1 cellular context compared by ENCODE assay signal in genomic region chr2:27370816-27371620, GRCh38.
TF ChIP-seq lines count a peak whose summit lies in the region.

No MANE protein-coding gene starts in this region.

TF ChIP-seq in K562, 482 proteins besides CTCF, POLR2A, EP300 and RAD21 (continued from another document and continues in another):
- TF ChIP-seq, protein P1, sequence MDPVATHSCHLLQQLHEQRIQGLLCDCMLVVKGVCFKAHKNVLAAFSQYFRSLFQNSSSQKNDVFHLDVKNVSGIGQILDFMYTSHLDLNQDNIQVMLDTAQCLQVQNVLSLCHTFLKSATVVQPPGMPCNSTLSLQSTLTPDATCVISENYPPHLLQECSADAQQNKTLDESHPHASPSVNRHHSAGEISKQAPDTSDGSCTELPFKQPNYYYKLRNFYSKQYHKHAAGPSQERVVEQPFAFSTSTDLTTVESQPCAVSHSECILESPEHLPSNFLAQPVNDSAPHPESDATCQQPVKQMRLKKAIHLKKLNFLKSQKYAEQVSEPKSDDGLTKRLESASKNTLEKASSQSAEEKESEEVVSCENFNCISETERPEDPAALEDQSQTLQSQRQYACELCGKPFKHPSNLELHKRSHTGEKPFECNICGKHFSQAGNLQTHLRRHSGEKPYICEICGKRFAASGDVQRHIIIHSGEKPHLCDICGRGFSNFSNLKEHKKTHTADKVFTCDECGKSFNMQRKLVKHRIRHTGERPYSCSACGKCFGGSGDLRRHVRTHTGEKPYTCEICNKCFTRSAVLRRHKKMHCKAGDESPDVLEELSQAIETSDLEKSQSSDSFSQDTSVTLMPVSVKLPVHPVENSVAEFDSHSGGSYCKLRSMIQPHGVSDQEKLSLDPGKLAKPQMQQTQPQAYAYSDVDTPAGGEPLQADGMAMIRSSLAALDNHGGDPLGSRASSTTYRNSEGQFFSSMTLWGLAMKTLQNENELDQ (CRISPR knock-in tag; IDR thresholded peaks at IDR 0.05; ENCODE audit: borderline replicate concordance), result 0 out of 2 replicates have a peak, but pooled peaks have one; percentile 10
- TF ChIP-seq CBFA2T3 (IDR thresholded peaks at IDR 0.05) (no peak), RBFOX2 (IDR thresholded peaks at IDR 0.05; ENCODE audit: low read depth, low read length) (peak; percentile 89), HNRNPH1 (optimal IDR thresholded peaks at IDR 0.05; ENCODE audit: low read depth, low read length) (no peak), CHD1 (IDR thresholded peaks at IDR 0.05; ENCODE audit: low read length) (peak; percentile 94), ZNF395 (CRISPR knock-in tag; IDR thresholded peaks at IDR 0.05) (no peak; the same call in none of the 2 replicates), EZH2 (IDR thresholded peaks at IDR 0.05; ENCODE audit: borderline replicate concordance, low read depth, low read length) (no peak), ZNF282 (CRISPR knock-in tag; IDR thresholded peaks at IDR 0.05) (no peak; the same call in 1 of the 2 replicates), ATF7 (IDR thresholded peaks at IDR 0.05) (0 out of 2 replicates have a peak, but pooled peaks have one; percentile 37), NR4A1 (CRISPR knock-in tag; IDR thresholded peaks at IDR 0.05) (no peak), NR4A1 (tag; IDR thresholded peaks at IDR 0.05) (no peak), ZNF165 (CRISPR knock-in tag; IDR thresholded peaks at IDR 0.05; ENCODE audit: borderline replicate concordance) (no peak), CC2D1A (IDR thresholded peaks at IDR 0.05) (no peak), ZKSCAN1 (IDR thresholded peaks at IDR 0.05; ENCODE audit: low read depth, low read length) (no peak), YBX1 (IDR thresholded peaks at IDR 0.05) (no peak), CXXC5 (CRISPR knock-in tag; IDR thresholded peaks at IDR 0.05) (peak; percentile 38), POLR2AphosphoS2 (IDR thresholded peaks at IDR 0.05; ENCODE audit: low read length) (no peak), NR2C1 (IDR thresholded peaks at IDR 0.05) (0 out of 2 replicates have a peak, but pooled peaks have one; percentile 21), NR2C1 (tag; IDR thresholded peaks at IDR 0.05) (no peak), ID3 (CRISPR knock-in tag; IDR thresholded peaks at IDR 0.05) (no peak), ID3 (tag; IDR thresholded peaks at IDR 0.05) (peak; percentile 74; the same call in 1 of the 2 replicates), NBN (IDR thresholded peaks at IDR 0.05; ENCODE audit: low read depth) (peak; percentile 22; the same call in 1 of the 2 replicates), MYC (IDR thresholded peaks at IDR 0.05; ENCODE audit: low read depth, low read length) (peak; percentile 82), MYC (CRISPR knock-in tag; IDR thresholded peaks at IDR 0.05; ENCODE audit: borderline replicate concordance, low read depth) (no peak), KDM2B (CRISPR knock-in tag; IDR thresholded peaks at IDR 0.05) (no peak), KDM1A (IDR thresholded peaks at IDR 0.05) (peak; percentile 20 to 36; a peak in 2 of 4 replicates), BACH1 (tag; IDR thresholded peaks at IDR 0.05) (peak; percentile 55; the same call in 1 of the 2 replicates), ZBTB8A (IDR thresholded peaks at IDR 0.05; ENCODE audit: partially characterized antibody) (no peak), ZNF561 (CRISPR knock-in tag; conservative IDR thresholded peaks at IDR 0.05) (peak; percentile 74; the same call in 1 of the 2 replicates), RB1 (IDR thresholded peaks at IDR 0.05; ENCODE audit: low read depth) (0 out of 2 replicates have a peak, but pooled peaks have one; percentile 5), PPARD (CRISPR knock-in tag; IDR thresholded peaks at IDR 0.05) (no peak), PHF20 (IDR thresholded peaks at IDR 0.05; ENCODE audit: partially characterized antibody) (peak; percentile 47), ZNF740 (CRISPR knock-in tag; IDR thresholded peaks at IDR 0.05) (no peak), ZNF740 (tag; IDR thresholded peaks at IDR 0.05) (no peak), PHB (CRISPR knock-in tag; IDR thresholded peaks at IDR 0.05) (0 out of 2 replicates have a peak, but pooled peaks have one; percentile 20), ESRRA (IDR thresholded peaks at IDR 0.05; ENCODE audit: borderline replicate concordance, low read depth) (peak; percentile 25; the same call in 1 of the 2 replicates), E2F3 (CRISPR knock-in tag; IDR thresholded peaks at IDR 0.05) (peak; percentile 70; the same call in 1 of the 2 replicates), ELF1 (tag; IDR thresholded peaks at IDR 0.05) (peak; percentile 85), NFATC3 (IDR thresholded peaks at IDR 0.05) (no peak), MECOM (CRISPR knock-in tag; IDR thresholded peaks at IDR 0.05) (peak; percentile 88), MED1 (CRISPR knock-in tag; IDR thresholded peaks at IDR 0.05; ENCODE audit: borderline replicate concordance) (no peak), ZNF57 (CRISPR knock-in tag; IDR thresholded peaks at IDR 0.05) (0 out of 2 replicates have a peak, but pooled peaks have one; percentile 23), MEIS2 (IDR thresholded peaks at IDR 0.05; ENCODE audit: partially characterized antibody) (peak; percentile 69), CAMTA2 (CRISPR knock-in tag; conservative IDR thresholded peaks at IDR 0.05) (no peak), NR3C1 (CRISPR knock-in tag; IDR thresholded peaks at IDR 0.05) (peak; percentile 68; the same call in 1 of the 2 replicates), SPI1 (IDR thresholded peaks at IDR 0.05; ENCODE audit: borderline replicate concordance, low read depth, low read length) (peak; percentile 54; the same call in 1 of the 2 replicates), WHSC1 (IDR thresholded peaks at IDR 0.05; ENCODE audit: low read length) (no peak), ZHX1 (conservative IDR thresholded peaks at IDR 0.05; ENCODE audit: low read length) (0 out of 2 replicates have a peak, but pooled peaks have one; percentile 41), KAT8 (IDR thresholded peaks at IDR 0.05; ENCODE audit: low read depth) (no peak), EGR1 (conservative IDR thresholded peaks at IDR 0.05) (no peak; the same call in 1 of the 2 replicates), ZBTB17 (CRISPR knock-in tag; IDR thresholded peaks at IDR 0.05) (0 out of 2 replicates have a peak, but pooled peaks have one; percentile 27), SUPT5H (IDR thresholded peaks at IDR 0.05) (no peak; the same call in 1 of the 2 replicates), MTA1 (IDR thresholded peaks at IDR 0.05; ENCODE audit: borderline replicate concordance) (no peak; the same call in 1 of the 2 replicates), L3MBTL2 (IDR thresholded peaks at IDR 0.05) (peak; percentile 98), SIRT6 (IDR thresholded peaks at IDR 0.05; ENCODE audit: low read depth, low read length) (no peak), SAFB2 (IDR thresholded peaks at IDR 0.05; ENCODE audit: borderline replicate concordance, low read depth, low read length, severe bottlenecking) (no peak), RNF2 (IDR thresholded peaks at IDR 0.05) (peak; percentile 91), CREBBP (IDR thresholded peaks at IDR 0.05; ENCODE audit: low read depth, low read length) (no peak), ZBTB1 (CRISPR knock-in tag; IDR thresholded peaks at IDR 0.05; ENCODE audit: borderline replicate concordance, low read depth) (0 out of 2 replicates have a peak, but pooled peaks have one; percentile 56)
- TF ChIP-seq, protein P2, sequence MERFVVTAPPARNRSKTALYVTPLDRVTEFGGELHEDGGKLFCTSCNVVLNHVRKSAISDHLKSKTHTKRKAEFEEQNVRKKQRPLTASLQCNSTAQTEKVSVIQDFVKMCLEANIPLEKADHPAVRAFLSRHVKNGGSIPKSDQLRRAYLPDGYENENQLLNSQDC (CRISPR knock-in tag; IDR thresholded peaks at IDR 0.05), result no peak
- TF ChIP-seq, protein P3, sequence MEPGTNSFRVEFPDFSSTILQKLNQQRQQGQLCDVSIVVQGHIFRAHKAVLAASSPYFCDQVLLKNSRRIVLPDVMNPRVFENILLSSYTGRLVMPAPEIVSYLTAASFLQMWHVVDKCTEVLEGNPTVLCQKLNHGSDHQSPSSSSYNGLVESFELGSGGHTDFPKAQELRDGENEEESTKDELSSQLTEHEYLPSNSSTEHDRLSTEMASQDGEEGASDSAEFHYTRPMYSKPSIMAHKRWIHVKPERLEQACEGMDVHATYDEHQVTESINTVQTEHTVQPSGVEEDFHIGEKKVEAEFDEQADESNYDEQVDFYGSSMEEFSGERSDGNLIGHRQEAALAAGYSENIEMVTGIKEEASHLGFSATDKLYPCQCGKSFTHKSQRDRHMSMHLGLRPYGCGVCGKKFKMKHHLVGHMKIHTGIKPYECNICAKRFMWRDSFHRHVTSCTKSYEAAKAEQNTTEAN (CRISPR knock-in tag; IDR thresholded peaks at IDR 0.05), result no peak; the same call in 1 of the 2 replicates
- TF ChIP-seq, protein P4, sequence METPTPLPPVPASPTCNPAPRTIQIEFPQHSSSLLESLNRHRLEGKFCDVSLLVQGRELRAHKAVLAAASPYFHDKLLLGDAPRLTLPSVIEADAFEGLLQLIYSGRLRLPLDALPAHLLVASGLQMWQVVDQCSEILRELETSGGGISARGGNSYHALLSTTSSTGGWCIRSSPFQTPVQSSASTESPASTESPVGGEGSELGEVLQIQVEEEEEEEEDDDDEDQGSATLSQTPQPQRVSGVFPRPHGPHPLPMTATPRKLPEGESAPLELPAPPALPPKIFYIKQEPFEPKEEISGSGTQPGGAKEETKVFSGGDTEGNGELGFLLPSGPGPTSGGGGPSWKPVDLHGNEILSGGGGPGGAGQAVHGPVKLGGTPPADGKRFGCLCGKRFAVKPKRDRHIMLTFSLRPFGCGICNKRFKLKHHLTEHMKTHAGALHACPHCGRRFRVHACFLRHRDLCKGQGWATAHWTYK (CRISPR knock-in tag; IDR thresholded peaks at IDR 0.05), result no peak
- TF ChIP-seq, protein P5, sequence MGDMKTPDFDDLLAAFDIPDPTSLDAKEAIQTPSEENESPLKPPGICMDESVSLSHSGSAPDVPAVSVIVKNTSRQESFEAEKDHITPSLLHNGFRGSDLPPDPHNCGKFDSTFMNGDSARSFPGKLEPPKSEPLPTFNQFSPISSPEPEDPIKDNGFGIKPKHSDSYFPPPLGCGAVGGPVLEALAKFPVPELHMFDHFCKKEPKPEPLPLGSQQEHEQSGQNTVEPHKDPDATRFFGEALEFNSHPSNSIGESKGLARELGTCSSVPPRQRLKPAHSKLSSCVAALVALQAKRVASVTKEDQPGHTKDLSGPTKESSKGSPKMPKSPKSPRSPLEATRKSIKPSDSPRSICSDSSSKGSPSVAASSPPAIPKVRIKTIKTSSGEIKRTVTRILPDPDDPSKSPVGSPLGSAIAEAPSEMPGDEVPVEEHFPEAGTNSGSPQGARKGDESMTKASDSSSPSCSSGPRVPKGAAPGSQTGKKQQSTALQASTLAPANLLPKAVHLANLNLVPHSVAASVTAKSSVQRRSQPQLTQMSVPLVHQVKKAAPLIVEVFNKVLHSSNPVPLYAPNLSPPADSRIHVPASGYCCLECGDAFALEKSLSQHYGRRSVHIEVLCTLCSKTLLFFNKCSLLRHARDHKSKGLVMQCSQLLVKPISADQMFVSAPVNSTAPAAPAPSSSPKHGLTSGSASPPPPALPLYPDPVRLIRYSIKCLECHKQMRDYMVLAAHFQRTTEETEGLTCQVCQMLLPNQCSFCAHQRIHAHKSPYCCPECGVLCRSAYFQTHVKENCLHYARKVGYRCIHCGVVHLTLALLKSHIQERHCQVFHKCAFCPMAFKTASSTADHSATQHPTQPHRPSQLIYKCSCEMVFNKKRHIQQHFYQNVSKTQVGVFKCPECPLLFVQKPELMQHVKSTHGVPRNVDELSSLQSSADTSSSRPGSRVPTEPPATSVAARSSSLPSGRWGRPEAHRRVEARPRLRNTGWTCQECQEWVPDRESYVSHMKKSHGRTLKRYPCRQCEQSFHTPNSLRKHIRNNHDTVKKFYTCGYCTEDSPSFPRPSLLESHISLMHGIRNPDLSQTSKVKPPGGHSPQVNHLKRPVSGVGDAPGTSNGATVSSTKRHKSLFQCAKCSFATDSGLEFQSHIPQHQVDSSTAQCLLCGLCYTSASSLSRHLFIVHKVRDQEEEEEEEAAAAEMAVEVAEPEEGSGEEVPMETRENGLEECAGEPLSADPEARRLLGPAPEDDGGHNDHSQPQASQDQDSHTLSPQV (IDR thresholded peaks at IDR 0.05), result peak; percentile 89
